ENCODE assay signal across 1 cellular context in the genomic region with DNA sequence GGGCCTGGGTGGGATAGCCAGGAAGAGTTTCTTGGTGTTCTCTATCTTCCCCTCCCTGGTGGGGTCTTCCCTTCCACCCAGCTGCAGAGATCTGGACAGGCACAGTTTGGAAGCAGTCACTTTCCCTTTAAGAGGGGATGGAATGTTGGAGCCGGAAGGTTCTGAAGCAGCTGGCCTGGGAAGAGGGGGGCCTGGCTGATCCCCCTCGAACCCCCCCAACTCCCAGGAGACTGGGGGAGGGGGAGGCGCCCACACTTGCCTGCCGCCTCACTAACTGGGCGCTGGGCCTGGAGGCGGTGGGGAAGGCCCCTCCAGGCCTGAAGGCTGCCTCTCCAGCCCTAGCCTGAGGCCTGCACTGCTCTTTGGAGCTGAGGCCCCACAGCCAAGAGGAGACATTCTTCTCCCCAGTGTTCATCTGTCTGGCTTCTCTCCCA.
A peak's percentile ranks its signal among the peaks of the same experiment; 100 is the strongest.
TF ChIP-seq lines count a peak whose summit lies in the region.

No MANE protein-coding gene starts in this region.

TF ChIP-seq in IMR-90, 13 proteins besides CTCF, POLR2A, EP300 and RAD21:
- TF ChIP-seq CHD1 (IDR thresholded peaks at IDR 0.05; ENCODE audit: low read depth, low read length) (no peak), MAZ (IDR thresholded peaks at IDR 0.05; ENCODE audit: borderline replicate concordance, low read depth, low read length) (peak; percentile 45; the same call in 1 of the 2 replicates)
